Comparison of ENCODE assay signal across 8 cellular contexts in the genomic region with DNA sequence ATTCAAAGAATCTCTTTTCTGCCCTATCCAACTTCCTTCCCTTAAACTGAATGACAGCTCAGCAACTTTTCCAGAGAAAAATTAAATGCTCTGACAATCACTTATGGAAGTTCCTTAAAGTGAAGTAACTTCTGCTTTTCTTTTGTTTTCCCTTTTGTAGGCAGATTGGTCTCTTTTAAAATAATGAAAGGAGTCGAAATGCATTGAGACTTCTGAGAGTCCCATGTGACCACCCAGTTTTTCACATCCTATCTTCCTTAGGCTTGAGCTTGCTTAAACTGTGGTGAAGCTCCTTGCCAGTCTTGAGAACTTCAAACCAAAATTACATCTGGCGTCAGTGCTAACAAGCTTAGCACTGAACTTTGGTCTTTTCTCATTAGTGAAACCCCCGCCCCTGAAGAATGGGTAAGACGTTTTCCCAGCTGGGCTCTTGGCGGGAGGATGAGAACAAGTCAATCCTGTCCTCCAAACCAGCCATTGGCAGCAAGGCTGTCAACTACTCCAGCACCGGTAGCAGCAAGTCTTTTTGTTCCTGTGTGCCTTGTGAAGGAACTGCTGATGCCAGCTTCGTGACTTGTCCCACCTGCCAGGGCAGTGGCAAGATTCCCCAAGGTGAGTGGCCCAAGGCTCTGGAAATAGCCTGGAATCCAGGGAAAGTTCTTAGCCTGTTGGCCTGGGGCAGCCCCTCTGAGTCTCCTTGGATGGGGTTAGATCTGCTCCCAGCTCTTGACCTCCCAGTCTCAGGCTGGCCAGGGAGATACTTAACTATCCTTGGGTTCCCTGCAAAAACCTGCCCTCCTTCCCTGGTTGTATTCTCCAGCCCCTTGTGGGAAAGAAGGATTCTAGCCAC. TPM values are rescaled to one million over a fixed set of nuclear protein-coding genes. Genes with fewer than 3 reads are reported as not detected.
DNase-seq lines count a peak whose midpoint lies in the region; ATAC-seq, FAIRE-seq and TF ChIP-seq lines count a peak whose summit lies in the region.

No MANE protein-coding gene starts in this region.

- H3K4me3 Mint-ChIP-seq in activated naive CD4-positive, alpha-beta T cell treated with anti-CD3 and anti-CD28 coated beads for 36 hours, result peak overlapping the region; percentile 94
- H3K4me3 Mint-ChIP-seq in activated naive CD8-positive, alpha-beta T cell, result peak overlapping the region; percentile 96

- no peaks in the 10 kb centered on the region for H3K9me3 Mint-ChIP-seq in activated naive CD4-positive, alpha-beta T cell treated with anti-CD3 and anti-CD28 coated beads for 36 hours
- no peaks in the 10 kb centered on the region for H3K9me3 Mint-ChIP-seq in activated naive CD8-positive, alpha-beta T cell (ENCODE audit: low read depth)

- intact Hi-C loops in activated naive CD4-positive, alpha-beta T cell treated with anti-CD3 and anti-CD28 coated beads for 36 hours (cut with micrococcal nuclease), result loop anchor here (5.0 kb wide), 1 partner anchor 216 kb away; a partner anchor contains a TSS
- intact Hi-C loops in upper lobe of right lung (cut with DNase I), result no loop called here

- H3K36me3 ChIP-seq in upper lobe of right lung, result peaks cover 46% of the 10 kb centered on the region

- peak overlapping the region; percentile 90 for H3K27ac Mint-ChIP-seq in activated naive CD4-positive, alpha-beta T cell treated with anti-CD3 and anti-CD28 coated beads for 36 hours
- peak overlapping the region; percentile 96 for H3K27ac Mint-ChIP-seq in activated naive CD8-positive, alpha-beta T cell

- DNase-seq in activated naive CD4-positive, alpha-beta T cell treated with anti-CD3 and anti-CD28 coated beads for 36 hours, result peak; percentile 29
- no peak for DNase-seq in activated naive CD4-positive, alpha-beta T cell treated with Interleukin-2 at 50 U/mL for 16 hours
- DNase-seq in left kidney (ENCODE audit: low read depth, low spot score) (peak; percentile 3), upper lobe of right lung (no peak), D721Med (ENCODE audit: insufficient read length, low spot score) (no peak)

- peak overlapping the region; percentile 77 for H3K4me3 ChIP-seq in upper lobe of right lung

- FAIRE-seq in D721Med (lab: Jason Lieb, UNC), result no peak

- CTCF ChIA-PET in activated naive CD4-positive, alpha-beta T cell treated with anti-CD3 and anti-CD28 coated beads for 36 hours (lab: Charles Lee), result interaction anchor here (0.5 to 1.2 kb wide), 5 partner anchors 14 to 104 kb away, joined by 3 read pairs; no protein-coding TSS in a partner anchor

- H3K4me1 ChIP-seq in upper lobe of right lung, result peaks cover 11% of the 10 kb centered on the region

- H3K36me3 Mint-ChIP-seq in activated naive CD4-positive, alpha-beta T cell treated with anti-CD3 and anti-CD28 coated beads for 36 hours (ENCODE audit: low read depth), result peaks cover 14% of the 10 kb centered on the region
- H3K36me3 Mint-ChIP-seq in activated naive CD8-positive, alpha-beta T cell, result peaks cover 2% of the 10 kb centered on the region

- H3K27me3 ChIP-seq in upper lobe of right lung, result no peaks in the 10 kb centered on the region

- H3K4me1 Mint-ChIP-seq in activated naive CD4-positive, alpha-beta T cell treated with anti-CD3 and anti-CD28 coated beads for 36 hours (ENCODE audit: low read depth), result peaks cover 37% of the 10 kb centered on the region
- H3K4me1 Mint-ChIP-seq in activated naive CD8-positive, alpha-beta T cell (ENCODE audit: low read depth), result peaks cover 50% of the 10 kb centered on the region

- no peaks in the 10 kb centered on the region for H3K27me3 Mint-ChIP-seq in activated naive CD4-positive, alpha-beta T cell treated with anti-CD3 and anti-CD28 coated beads for 36 hours (ENCODE audit: low read depth)
- no peaks in the 10 kb centered on the region for H3K27me3 Mint-ChIP-seq in activated naive CD8-positive, alpha-beta T cell

- ATAC-seq in upper lobe of right lung, result peak; percentile 14
- no peak for ATAC-seq in GM18858 (IDR thresholded peaks at IDR 0.05; ENCODE audit: unreplicated experiment)
- ATAC-seq in HG03432 (IDR thresholded peaks at IDR 0.05; ENCODE audit: unreplicated experiment), result no peak

- TF ChIP-seq CTCF in upper lobe of right lung (IDR thresholded peaks at IDR 0.05) (no peak), D721Med (IDR thresholded peaks at IDR 0.05; ENCODE audit: insufficient read depth, missing control alignments) (no peak)

- no peaks in the 10 kb centered on the region for H3K9me3 ChIP-seq in upper lobe of right lung

- peak overlapping the region; percentile 79 for H3K27ac ChIP-seq in upper lobe of right lung

RNA-seq across cellular contexts. Expression of a gene that starts 1.2 kb away (rescaled TPM):
- total RNA-seq in activated naive CD4-positive, alpha-beta T cell treated with anti-CD3 and anti-CD28 coated beads for 36 hours, result 1 to 10 TPM; 5.8 to 7.1 TPM
- total RNA-seq in upper lobe of right lung, result 14.2 TPM

RNA-seq across cellular contexts. Expression of a gene that starts 15.6 kb away (rescaled TPM):
- total RNA-seq in activated naive CD4-positive, alpha-beta T cell treated with anti-CD3 and anti-CD28 coated beads for 36 hours, result not detected
- total RNA-seq in upper lobe of right lung, result not detected

RNA-seq across cellular contexts. Expression of a gene that starts 20.9 kb away (rescaled TPM):
- 1,000 to 10,000 TPM; 6,253 to 7,820 TPM for total RNA-seq in activated naive CD4-positive, alpha-beta T cell treated with anti-CD3 and anti-CD28 coated beads for 36 hours
- total RNA-seq in upper lobe of right lung, result 7,693 TPM

RNA-seq across cellular contexts. Expression of a gene that starts 41.9 kb away (rescaled TPM):
- 10 to 100 TPM; 62.1 to 66.8 TPM for total RNA-seq in activated naive CD4-positive, alpha-beta T cell treated with anti-CD3 and anti-CD28 coated beads for 36 hours
- 80.4 TPM for total RNA-seq in upper lobe of right lung

Comparison
In these comparisons a context has a peak if more than half of its experiments do, and no peak if none do; other contexts are left out.
1. DNase-seq: peak in activated naive CD4-positive, alpha-beta T cell treated with anti-CD3 and anti-CD28 coated beads for 36 hours (single experiment) and left kidney (single experiment); none in activated naive CD4-positive, alpha-beta T cell treated with Interleukin-2 at 50 U/mL for 16 hours (single experiment), upper lobe of right lung (single experiment) and D721Med (single experiment).